1 cellular context compared by ENCODE assay signal in genomic region chr7:92131764-92132330, GRCh38.
TF ChIP-seq lines count a peak whose summit lies in the region.

No MANE protein-coding gene starts in this region.

TF ChIP-seq in liver, 16 proteins besides CTCF, POLR2A, EP300 and RAD21 (continued from another document):
- TF ChIP-seq REST (IDR thresholded peaks at IDR 0.05) = no peak
- TF ChIP-seq ATF3 (IDR thresholded peaks at IDR 0.05) = no peak
- no peak for TF ChIP-seq YY1 (IDR thresholded peaks at IDR 0.05)
- TF ChIP-seq SP1 (IDR thresholded peaks at IDR 0.05) = no peak
TF ChIP-seq in liver: peak in this region for 0.
